Comparison of ENCODE assay signal across 8 cellular contexts in genomic region chr15:51935466-51936118, GRCh38. TPM values are rescaled to one million over a fixed set of nuclear protein-coding genes. Genes with fewer than 3 reads are reported as not detected.
DNase-seq lines count a peak whose midpoint lies in the region; ATAC-seq and TF ChIP-seq lines count a peak whose summit lies in the region.

No MANE protein-coding gene starts in this region.

- peaks cover 8% of the 10 kb centered on the region for H3K4me1 Mint-ChIP-seq in activated CD4-positive, alpha-beta T cell treated with anti-CD3 and anti-CD28 coated beads, Interleukin-2, amount 10 ng/mL, durations not matched to agents 24 days and 14 days
- H3K4me1 Mint-ChIP-seq in osteocyte (ENCODE audit: unreplicated experiment): no peaks in the 10 kb centered on the region

- peak; percentile 97 for ATAC-seq in HG02610 (IDR thresholded peaks at IDR 0.05; ENCODE audit: unreplicated experiment)

- DNase-seq in activated CD4-positive, alpha-beta T cell treated with anti-CD3 and anti-CD28 coated beads, Interleukin-2, amount 10 ng/mL, durations not matched to agents 24 days and 14 days: no peak
- no peak for DNase-seq in activated CD4-positive, alpha-beta T cell treated with anti-CD3 and anti-CD28 coated beads for 1 hour
- DNase-seq in LHCN-M2 (ENCODE audit: low read depth) (peak; percentile 7), osteocyte (ENCODE audit: extremely low spot score, unreplicated experiment) (peak; percentile 59), HEK293T (ENCODE audit: extremely low spot score) (no peak), hypothalamus (lab: John Stamatoyannopoulos, UW) (no peak), mesenteric fat pad (ENCODE audit: low spot score) (no peak)

- intact Hi-C loops in activated CD4-positive, alpha-beta T cell treated with anti-CD3 and anti-CD28 coated beads, Interleukin-2, amount 10 ng/mL, durations not matched to agents 24 days and 14 days (cut with micrococcal nuclease): no loop called here

- peak overlapping the region; percentile 37 for H3K27ac Mint-ChIP-seq in activated CD4-positive, alpha-beta T cell treated with anti-CD3 and anti-CD28 coated beads, Interleukin-2, amount 10 ng/mL, durations not matched to agents 24 days and 14 days
- no peak overlapping the region for H3K27ac Mint-ChIP-seq in osteocyte (ENCODE audit: unreplicated experiment)

- POLR2A ChIA-PET in HEK293T (lab: Yijun Ruan, JAX): no interaction called here

- CTCF ChIA-PET in HEK293T (lab: Yijun Ruan, JAX): no interaction called here

- H3K27me3 Mint-ChIP-seq in activated CD4-positive, alpha-beta T cell treated with anti-CD3 and anti-CD28 coated beads, Interleukin-2, amount 10 ng/mL, durations not matched to agents 24 days and 14 days: no peaks in the 10 kb centered on the region
- H3K27me3 Mint-ChIP-seq in osteocyte (ENCODE audit: unreplicated experiment): no peaks in the 10 kb centered on the region

- no peaks in the 10 kb centered on the region for H3K9me3 Mint-ChIP-seq in activated CD4-positive, alpha-beta T cell treated with anti-CD3 and anti-CD28 coated beads, Interleukin-2, amount 10 ng/mL, durations not matched to agents 24 days and 14 days
- H3K9me3 Mint-ChIP-seq in osteocyte (ENCODE audit: unreplicated experiment): no peaks in the 10 kb centered on the region

- no peak for TF ChIP-seq CTCF in osteocyte (IDR thresholded peaks at IDR 0.05)

- H3K36me3 Mint-ChIP-seq in activated CD4-positive, alpha-beta T cell treated with anti-CD3 and anti-CD28 coated beads, Interleukin-2, amount 10 ng/mL, durations not matched to agents 24 days and 14 days (ENCODE audit: low read depth): peaks cover 27% of the 10 kb centered on the region
- peaks cover 11% of the 10 kb centered on the region for H3K36me3 Mint-ChIP-seq in osteocyte (ENCODE audit: unreplicated experiment)

- H3K4me3 Mint-ChIP-seq in activated CD4-positive, alpha-beta T cell treated with anti-CD3 and anti-CD28 coated beads, Interleukin-2, amount 10 ng/mL, durations not matched to agents 24 days and 14 days: no peak overlapping the region
- no peak overlapping the region for H3K4me3 Mint-ChIP-seq in osteocyte (ENCODE audit: unreplicated experiment)

TF ChIP-seq in HEK293T, 16 proteins besides CTCF, POLR2A, EP300 and RAD21:
- TF ChIP-seq ZNF384 (IDR thresholded peaks at IDR 0.05): no peak
- no peak for TF ChIP-seq LEF1 (IDR thresholded peaks at IDR 0.05; ENCODE audit: borderline replicate concordance)
- TF ChIP-seq NFRKB (IDR thresholded peaks at IDR 0.05): no peak
- no peak for TF ChIP-seq PKNOX1 (IDR thresholded peaks at IDR 0.05)
- no peak for TF ChIP-seq HDGF (IDR thresholded peaks at IDR 0.05; ENCODE audit: borderline replicate concordance)
- no peak for TF ChIP-seq L3MBTL2 (conservative IDR thresholded peaks at IDR 0.05)
- no peak for TF ChIP-seq ARNT (IDR thresholded peaks at IDR 0.05)
- no peak for TF ChIP-seq SUZ12 (IDR thresholded peaks at IDR 0.05)
- no peak for TF ChIP-seq FOXA1 (IDR thresholded peaks at IDR 0.05)
- no peak for TF ChIP-seq TARDBP (IDR thresholded peaks at IDR 0.05)
- no peak for TF ChIP-seq SP1 (IDR thresholded peaks at IDR 0.05)
- TF ChIP-seq BHLHE40 (IDR thresholded peaks at IDR 0.05; ENCODE audit: borderline replicate concordance): no peak
- TF ChIP-seq FOXK2 (IDR thresholded peaks at IDR 0.05): no peak
- no peak for TF ChIP-seq FOXM1 (IDR thresholded peaks at IDR 0.05; ENCODE audit: borderline replicate concordance)
- no peak for TF ChIP-seq CTBP1 (IDR thresholded peaks at IDR 0.05; ENCODE audit: borderline replicate concordance)
- no peak for TF ChIP-seq ELF4 (IDR thresholded peaks at IDR 0.05)

RNA-seq across cellular contexts. Expression of gene LEO1, which starts 36.0 kb away (rescaled TPM):
- total RNA-seq in activated CD4-positive, alpha-beta T cell treated with anti-CD3 and anti-CD28 coated beads, Interleukin-2, amount 10 ng/mL, durations not matched to agents 24 days and 14 days: 35.0 and 35.7 TPM in 2 replicates
- total RNA-seq in LHCN-M2 (2014; rRNA removed): 46.0 and 48.9 TPM in 2 replicates
- 15.3 TPM for polyA plus RNA-seq in LHCN-M2 (2012)
- 17.9 and 19.4 TPM in 2 replicates for total RNA-seq in osteocyte
- 10.0 TPM for total RNA-seq in mesenteric fat pad

Comparison
In these comparisons a context has a peak if more than half of its experiments do, and no peak if none do; other contexts are left out.
1. DNase-seq: peak in LHCN-M2 (single experiment) and osteocyte (single experiment); none in activated CD4-positive, alpha-beta T cell treated with anti-CD3 and anti-CD28 coated beads, Interleukin-2, amount 10 ng/mL, durations not matched to agents 24 days and 14 days (single experiment), activated CD4-positive, alpha-beta T cell treated with anti-CD3 and anti-CD28 coated beads for 1 hour (single experiment), HEK293T (single experiment), hypothalamus (0 of 51) and mesenteric fat pad (single experiment).